In genomic region chr12:82857911-82858533, GRCh38 we compare ENCODE assay signal across 23 cellular contexts.
DNase-seq lines count a peak whose midpoint lies in the region; ATAC-seq, FAIRE-seq and TF ChIP-seq lines count a peak whose summit lies in the region.
"Had no signal": no experiment of that assay in that cellular context is flagged by ENCODE, and none has a peak within 500 bp of the region (broad histone marks: within the 10 kb centered on the region; RNA-seq: fewer than 3 reads in every experiment).

No MANE protein-coding gene starts in this region.

- H3K4ac ChIP-seq in mesendoderm (ENCODE audit: low read depth, low read length): peak overlapping the region; percentile 55

- H2AK5ac ChIP-seq in mesendoderm (ENCODE audit: low read length): no peak overlapping the region

- H3K4me3 ChIP-seq in A549 (no peak overlapping the region), HUES6 (ENCODE audit: low read depth, low read length) (peak overlapping the region; percentile 16), endothelial cell of umbilical vein (replicated peaks in 1 of 3; ENCODE audit: insufficient read depth in 1 of 3, low read depth in 1 of 3, low read length in 3 of 3) (peak overlapping the region in 1 of 3 experiments; percentile 37), mesendoderm (ENCODE audit: low read length) (no peak overlapping the region)
- H3K4me3 ChIP-seq: cardiac muscle cell, upper lobe of right lung had no signal

- H2BK15ac ChIP-seq in mesendoderm (replicated peaks; ENCODE audit: low read depth): no peak overlapping the region

- peak overlapping the region; percentile 49 for H3K9ac ChIP-seq in HUES6 (ENCODE audit: low read length)
- H3K9ac ChIP-seq in endothelial cell of umbilical vein (replicated peaks; ENCODE audit: extremely low read depth, insufficient read depth, low read length): peak overlapping the region; percentile 48
- H3K9ac ChIP-seq in mesendoderm (ENCODE audit: low read length): no peak overlapping the region
- H3K9ac ChIP-seq: KMS-11 had no signal

- H3K36me3 ChIP-seq in HUES6 (ENCODE audit: control insufficient read depth, insufficient read depth, low read length) (no peaks in the 10 kb centered on the region), endothelial cell of umbilical vein (ENCODE audit: control insufficient read depth in 2 of 2, extremely low read depth in 1 of 2, insufficient read depth in 2 of 2, low read length in 2 of 2) (no peaks in the 10 kb centered on the region), mesendoderm (ENCODE audit: control insufficient read depth, insufficient read depth, low read length) (no peaks in the 10 kb centered on the region)
- H3K36me3 ChIP-seq: cardiac muscle cell, upper lobe of right lung had no signal

- no peaks in the 10 kb centered on the region for H3K79me2 ChIP-seq in endothelial cell of umbilical vein (ENCODE audit: control insufficient read depth, insufficient read depth, low read length)
- H3K79me2 ChIP-seq in mesendoderm (ENCODE audit: control insufficient read depth, insufficient read depth, low read length): no peaks in the 10 kb centered on the region

- TF ChIP-seq POLR2A in A549 (IDR thresholded peaks at IDR 0.05; ENCODE audit: low read length) (no peak), endothelial cell of umbilical vein (IDR thresholded peaks at IDR 0.05; ENCODE audit: low read depth, low read length) (no peak)

- TF ChIP-seq CTCF in A549 (IDR thresholded peaks at IDR 0.05): no peak
- no peak for TF ChIP-seq CTCF in endothelial cell of umbilical vein (IDR thresholded peaks at IDR 0.05; ENCODE audit: extremely low read depth in 1 of 2, insufficient read depth in 1 of 2, low read depth in 1 of 2, low read length in 2 of 2)

- dilution Hi-C loops in endothelial cell of umbilical vein (cut with MboI; ENCODE audit: extremely low pct_ligation_motif_present, low sequenced_read_pairs): no loop called here

- H3K4me1 ChIP-seq in A549: peaks cover 5% of the 10 kb centered on the region; the same call in 1 of the 3 replicates
- peaks cover 21% of the 10 kb centered on the region for H3K4me1 ChIP-seq in HUES6 (ENCODE audit: control insufficient read depth, insufficient read depth, low read length)
- peaks cover 35% of the 10 kb centered on the region for H3K4me1 ChIP-seq in endothelial cell of umbilical vein (ENCODE audit: control insufficient read depth, extremely low read depth, insufficient read depth, low read length)
- H3K4me1 ChIP-seq in mesendoderm (ENCODE audit: control insufficient read depth, low read depth, low read length): no peaks in the 10 kb centered on the region

- 79% methylated on average over 10 of the region's 10 CpGs for WGBS in A549 (ENCODE audit: missing lambda C conversion rate)
- WGBS in mesendoderm (ENCODE audit: extremely low coverage, insufficient coverage, low lambda C conversion rate): no CpG with 5 or more reads among the region's 10 CpGs

- FAIRE-seq in A549 (lab: Jason Lieb, UNC) (peak; percentile 13), endothelial cell of umbilical vein (lab: Jason Lieb, UNC) (peak; percentile 88)

- POLR2A ChIA-PET in A549 (lab: Yijun Ruan, JAX): no interaction called here
- POLR2A ChIA-PET in endothelial cell of umbilical vein (lab: Charles Lee): no interaction called here

- H3K23ac ChIP-seq in mesendoderm (ENCODE audit: low read length): no peak overlapping the region

- H2AFZ ChIP-seq in endothelial cell of umbilical vein (ENCODE audit: low read depth, low read length): peak overlapping the region; percentile 1

- no peak overlapping the region for H3K4me2 ChIP-seq in A549
- H3K4me2 ChIP-seq in endothelial cell of umbilical vein (ENCODE audit: insufficient read depth, low read length): peak overlapping the region; percentile 87
- H3K4me2 ChIP-seq in mesendoderm (ENCODE audit: low read length): no peak overlapping the region
- H3K4me2 ChIP-seq: KMS-11 had no signal

- TF ChIP-seq RAD21 in A549 (conservative IDR thresholded peaks at IDR 0.05 in 1 of 2, IDR thresholded peaks at IDR 0.05 in 1 of 2): no peak

- no peaks in the 10 kb centered on the region for H3K79me1 ChIP-seq in mesendoderm (ENCODE audit: low read length)

- no peak overlapping the region for H4K5ac ChIP-seq in mesendoderm (ENCODE audit: low read length)

- no peak overlapping the region for H2BK120ac ChIP-seq in mesendoderm (ENCODE audit: low read depth, low read length)

- ATAC-seq in A549 (no peak), HG03097 (IDR thresholded peaks at IDR 0.05; ENCODE audit: low FRiP score, unreplicated experiment) (no peak)
- ATAC-seq: naive thymus-derived CD4-positive, alpha-beta T cell; upper lobe of right lung had no signal

- H3K27me3 ChIP-seq in HUES6 (ENCODE audit: control insufficient read depth, insufficient read depth, low read length) (no peaks in the 10 kb centered on the region), endothelial cell of umbilical vein (ENCODE audit: control insufficient read depth in 2 of 2, insufficient read depth in 2 of 2, low read length in 2 of 2) (no peaks in the 10 kb centered on the region), mesendoderm (ENCODE audit: insufficient read depth, low read length, poor library complexity) (no peaks in the 10 kb centered on the region)
- H3K27me3 ChIP-seq: cardiac muscle cell, upper lobe of right lung had no signal

- no peaks in the 10 kb centered on the region for H4K20me1 ChIP-seq in endothelial cell of umbilical vein (replicated peaks; ENCODE audit: control insufficient read depth, extremely low read depth, insufficient read depth, low read length)

- H3K27ac ChIP-seq in A549: no peak overlapping the region
- H3K27ac ChIP-seq in HUES6 (ENCODE audit: low read depth, low read length): peak overlapping the region; percentile 80; the same call in 1 of the 2 replicates
- H3K27ac ChIP-seq in endothelial cell of umbilical vein (ENCODE audit: insufficient read depth, low read depth, low read length): peak overlapping the region; percentile 71
- peak overlapping the region; percentile 35 for H3K27ac ChIP-seq in mesendoderm (ENCODE audit: low read depth, low read length)
- H3K27ac ChIP-seq: C4-2B, cardiac muscle cell, HL-60, KMS-11, upper lobe of right lung had no signal

- intact Hi-C loops in endothelial cell of umbilical vein (cut with micrococcal nuclease): loop anchor here (2.0 to 5.0 kb wide), 3 partner anchors 121 to 171 kb away; partner anchors contain the start of gene TMTC2

- no peak overlapping the region for H2BK5ac ChIP-seq in mesendoderm (ENCODE audit: low read length)

- DNase-seq in A549 (ENCODE audit: low read depth in 1 of 2, low spot score in 1 of 2): no peak
- DNase-seq in endothelial cell of umbilical vein (ENCODE audit: low read depth, low spot score): peak; percentile 85
- DNase-seq in mesendoderm: peak; percentile 48
- no peak for DNase-seq in NCI-H2227 treated with DMSO at 0.1 percent for 48 hours (lab: John Stamatoyannopoulos, UW)
- no peak for DNase-seq in HuH-7.5 (ENCODE audit: low spot score)
- no peak for DNase-seq in C1 segment of cervical spinal cord (lab: John Stamatoyannopoulos, UW)
- DNase-seq: activated CD4-positive, alpha-beta T cell treated with anti-CD3 and anti-CD28 coated beads for 4 hours; effector CD4-positive, alpha-beta T cell; GF-D8; HCEC 1CT; naive thymus-derived CD4-positive, alpha-beta T cell; NCI-H1048; NCI-H2029 treated with DMSO at 0.1 percent for 48 hours; NCI-H510A; NK-92 treated with Interleukin-12 subunit alpha and Interleukin-12 subunit beta, amount 100 ng/mL, for 24 hours; stimulated activated CD4-positive, alpha-beta T cell treated with anti-CD3 and anti-CD28 coated beads, Interleukin-1b, Interleukin-23, amount 100 ng/mL, for 48 hours; upper lobe of right lung had no signal

- CTCF ChIA-PET in A549 (lab: Yijun Ruan, JAX): interaction anchor here (0.6 to 1.2 kb wide), 2 partner anchors 20 to 1213 kb away, joined by 3 read pairs; no protein-coding TSS in a partner anchor
- CTCF ChIA-PET in endothelial cell of umbilical vein (lab: Charles Lee): interaction anchor here (0.7 to 1.4 kb wide), 2 partner anchors 27 to 172 kb away, joined by 3 to 4 read pairs; no protein-coding TSS in a partner anchor

- no peaks in the 10 kb centered on the region for H3K9me1 ChIP-seq in endothelial cell of umbilical vein (replicated peaks; ENCODE audit: control insufficient read depth, extremely low read depth, insufficient read depth, low read length)

- BruUV-seq in endothelial cell of umbilical vein (replicated peaks; lab: Mats Ljungman, UMichigan): TSS peak; percentile 21

- no peaks in the 10 kb centered on the region for H3K9me3 ChIP-seq in A549
- H3K9me3 ChIP-seq in HUES6 (ENCODE audit: control insufficient read depth, insufficient read depth, low read depth, low read length): no peaks in the 10 kb centered on the region
- no peaks in the 10 kb centered on the region for H3K9me3 ChIP-seq in endothelial cell of umbilical vein (replicated peaks; ENCODE audit: control insufficient read depth, insufficient read depth, low read length)
- H3K9me3 ChIP-seq: upper lobe of right lung had no signal

- H3K18ac ChIP-seq in mesendoderm (ENCODE audit: low read length): peak overlapping the region; percentile 39

- H4K8ac ChIP-seq in mesendoderm (ENCODE audit: low read depth, low read length): no peak overlapping the region

- TF ChIP-seq EP300 in A549 (IDR thresholded peaks at IDR 0.05): no peak

- H3K56ac ChIP-seq in mesendoderm (ENCODE audit: low read length): no peak overlapping the region

TF ChIP-seq in A549, 52 proteins besides CTCF, POLR2A, EP300 and RAD21:
- TF ChIP-seq CHD2 (IDR thresholded peaks at IDR 0.05; ENCODE audit: low read length, partially characterized antibody) (no peak), NR3C1 (IDR thresholded peaks at IDR 0.05) (no peak), ZC3H11A (IDR thresholded peaks at IDR 0.05) (no peak), POLR2AphosphoS2 (conservative IDR thresholded peaks at IDR 0.05; ENCODE audit: low read length) (no peak), CBX8 (IDR thresholded peaks at IDR 0.05) (no peak), MAZ (IDR thresholded peaks at IDR 0.05; ENCODE audit: borderline replicate concordance, low read depth, low read length) (no peak), KDM5A (IDR thresholded peaks at IDR 0.05) (no peak), ESRRA (IDR thresholded peaks at IDR 0.05; ENCODE audit: borderline replicate concordance, low read length) (no peak)

TF ChIP-seq in endothelial cell of umbilical vein, 7 proteins besides CTCF, POLR2A, EP300 and RAD21:
- TF ChIP-seq GATA2 (IDR thresholded peaks at IDR 0.05; ENCODE audit: insufficient read depth, insufficient read length, low read depth, low read length): no peak
- no peak for TF ChIP-seq MYC (IDR thresholded peaks at IDR 0.05; ENCODE audit: low read depth, low read length)
- TF ChIP-seq JUN (IDR thresholded peaks at IDR 0.05; ENCODE audit: borderline replicate concordance, insufficient read depth, insufficient read length, low read depth): peak; percentile 57
- peak; percentile 66 for TF ChIP-seq FOS (IDR thresholded peaks at IDR 0.05; ENCODE audit: borderline replicate concordance, insufficient read depth, low read length)

Comparison
In these comparisons a context has a peak if more than half of its experiments do, and no peak if none do; other contexts are left out.
1. DNase-seq: peak in endothelial cell of umbilical vein (single experiment) and mesendoderm (single experiment); none in A549 (0 of 2), NCI-H2227 treated with DMSO at 0.1 percent for 48 hours (single experiment), HuH-7.5 (single experiment) and C1 segment of cervical spinal cord (0 of 14).
2. H3K27ac ChIP-seq: peak in HUES6 (single experiment), endothelial cell of umbilical vein (single experiment) and mesendoderm (single experiment); none in A549 (0 of 2).